In the genomic region with DNA sequence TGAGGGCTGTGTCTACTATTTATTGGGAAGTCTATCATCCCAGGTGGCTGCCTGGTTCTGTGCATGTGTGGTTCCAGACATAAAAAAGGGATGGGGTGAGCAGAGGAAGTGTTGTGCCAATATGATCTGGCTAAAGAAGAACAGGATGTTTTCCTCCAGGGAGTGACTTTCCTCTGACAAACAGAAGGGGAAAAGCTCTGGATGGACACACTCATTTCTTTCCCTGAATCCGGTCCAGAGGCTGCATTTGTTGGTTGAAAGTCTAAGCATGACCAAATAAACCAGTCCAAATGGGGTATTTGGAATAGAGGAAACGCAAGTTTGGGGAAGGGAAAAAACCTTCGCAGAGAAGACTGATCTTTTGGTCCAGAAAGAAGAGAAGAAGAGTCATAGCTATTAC, we compare ENCODE assay signal across 24 cellular contexts. TPM values are rescaled to one million over a fixed set of nuclear protein-coding genes. Genes with fewer than 3 reads are reported as not detected.
"Had no signal": no experiment of that assay in that cellular context is flagged by ENCODE, and none has a peak within 500 bp of the region (broad histone marks: within the 10 kb centered on the region; RNA-seq: fewer than 3 reads in every experiment).

No MANE protein-coding gene starts in this region.

- ATAC-seq: effector memory CD8-positive, alpha-beta T cell; esophagus mucosa; gastrocnemius medialis; heart right ventricle; left cardiac atrium; lower lobe of right lung had no signal

- DNase-seq: colonic mucosa; cortex of kidney; effector CD8-positive, alpha-beta T cell; effector memory CD8-positive, alpha-beta T cell; endodermal cell; erythroblast; esophagus squamous epithelium; foreskin fibroblast; gastrocnemius medialis; glutamatergic neuron; head of caudate nucleus; heart right ventricle; hippocampal formation; left cardiac atrium; left ventricle myocardium inferior; lower lobe of right lung; mesendoderm; midbrain had no signal

- H3K36me3 ChIP-seq: colonic mucosa, esophagus squamous epithelium, gastrocnemius medialis, heart right ventricle, left ventricle myocardium inferior, lower lobe of right lung had no signal

- H3K4me3 ChIP-seq: colonic mucosa, esophagus squamous epithelium, gastrocnemius medialis, heart right ventricle, left ventricle myocardium inferior, lower lobe of right lung had no signal

- H3K4me1 ChIP-seq: gastrocnemius medialis, heart right ventricle, left ventricle myocardium inferior, lower lobe of right lung had no signal

- H3K27me3 ChIP-seq: colonic mucosa, esophagus squamous epithelium, gastrocnemius medialis had no signal

- H3K9me3 ChIP-seq: colonic mucosa, esophagus squamous epithelium, gastrocnemius medialis, heart right ventricle, left ventricle myocardium inferior, lower lobe of right lung had no signal

- H3K27ac ChIP-seq: colonic mucosa, epithelial cell of prostate, heart right ventricle, left ventricle myocardium inferior, lower lobe of right lung had no signal

RNA-seq across cellular contexts. Expression of a gene that starts 12.7 kb away (rescaled TPM):
- total RNA-seq: dermis microvascular lymphatic vessel endothelial cell, glomerular endothelial cell, left cardiac atrium, left ventricle myocardium inferior, lung microvascular endothelial cell had no signal
- polyA plus RNA-seq: keratinocyte had no signal
